ENCODE assay signal across 22 cellular contexts in the genomic region with DNA sequence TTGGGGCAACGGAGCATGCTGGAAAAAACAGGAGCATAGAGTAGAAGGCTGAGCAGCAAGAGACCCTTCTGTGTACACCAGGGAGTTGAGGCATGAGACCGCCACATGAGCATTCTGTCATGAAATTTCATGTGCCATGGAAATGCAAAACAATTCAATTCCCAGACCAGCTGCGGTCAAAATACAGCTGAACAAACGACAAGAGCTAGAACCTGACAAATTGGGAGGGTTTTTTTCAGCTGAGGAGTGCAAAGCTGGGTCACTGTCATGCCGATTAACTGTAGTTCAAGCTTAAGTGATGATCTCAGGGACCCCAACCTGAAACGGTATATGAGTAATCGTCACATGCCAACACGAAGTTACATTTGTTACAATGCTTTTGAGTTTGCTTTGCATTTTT. TPM values are rescaled to one million over a fixed set of nuclear protein-coding genes. Genes with fewer than 3 reads are reported as not detected.
A peak's percentile ranks its signal among the peaks of the same experiment; 100 is the strongest.
DNase-seq lines count a peak whose midpoint lies in the region; ATAC-seq, FAIRE-seq and TF ChIP-seq lines count a peak whose summit lies in the region.
"Had no signal": no experiment of that assay in that cellular context is flagged by ENCODE, and none has a peak within 500 bp of the region (broad histone marks: within the 10 kb centered on the region; RNA-seq: fewer than 3 reads in every experiment).

No MANE protein-coding gene starts in this region.

- no peak overlapping the region for H3K18ac ChIP-seq in H1 (ENCODE audit: extremely low read depth, low read length)

- H3K27me3 ChIP-seq in H1 (replicated peaks in 1 of 4; ENCODE audit: control insufficient read depth in 3 of 4, extremely low read depth in 1 of 4, insufficient read depth in 3 of 4, low read length in 3 of 4), result no peaks in the 10 kb centered on the region
- H3K27me3 ChIP-seq: SJSA1 had no signal

- no peak overlapping the region for H3K4me2 ChIP-seq in H1 (ENCODE audit: insufficient read depth in 1 of 2, low read depth in 2 of 2, low read length in 2 of 2)

- no peaks in the 10 kb centered on the region for H3K79me1 ChIP-seq in H1 (ENCODE audit: low read depth, low read length)

- no peak overlapping the region for H2BK15ac ChIP-seq in H1 (ENCODE audit: low read length)

- CTCF ChIA-PET in H1 (lab: Charles Lee; ENCODE audit: partially characterized antibody), result interaction anchor here (0.8 to 1.8 kb wide), 3 partner anchors 9 to 728 kb away, joined by 3 to 10 read pairs (median 3); no protein-coding TSS in a partner anchor

- no peak; a peak in 1 of 4 replicates for TF ChIP-seq CTCF in H1 (IDR thresholded peaks at IDR 0.05; ENCODE audit: control extremely low read depth in 1 of 3, insufficient read depth in 1 of 3, low read depth in 1 of 3, low read length in 3 of 3)

- ATAC-seq in HG02973 (IDR thresholded peaks at IDR 0.05; ENCODE audit: unreplicated experiment), result no peak
- ATAC-seq in HG02571 (IDR thresholded peaks at IDR 0.05; ENCODE audit: unreplicated experiment), result no peak
- ATAC-seq: Panc1 had no signal

- no peak overlapping the region for H4K5ac ChIP-seq in H1 (ENCODE audit: insufficient read length, low read depth, low read length)

- H2AK5ac ChIP-seq in H1 (ENCODE audit: low read depth, low read length), result no peak overlapping the region

- H3K4me1 ChIP-seq in H1 (replicated peaks in 1 of 4; ENCODE audit: control insufficient read depth in 3 of 4, insufficient read depth in 4 of 4, low read length in 3 of 4), result peaks cover 0 to 9% (median under 1%) of the 10 kb centered on the region in 4 experiments; a peak in 3 of 7 replicates
- H3K4me1 ChIP-seq: HAP-1 had no signal

- WGBS in H1 (ENCODE audit: extremely low coverage in 1 of 2, insufficient coverage in 1 of 2, insufficient read length in 1 of 2, insufficient replicate concordance in 2 of 2, low coverage in 1 of 2, low lambda C conversion rate in 2 of 2, missing lambda C conversion rate in 1 of 2), 2 experiments, result 78% methylated on average over 8 of the region's 8 CpGs; no CpG with 5 or more reads in 1 of the 2 experiments

- no peak overlapping the region for H3K23ac ChIP-seq in H1 (ENCODE audit: insufficient read length)

- DNase-seq in HTR-8/SVneo (ENCODE audit: insufficient read length, low spot score) (no peak), NCI-H2171 (lab: John Stamatoyannopoulos, UW) (peak; percentile 47), H1 (ENCODE audit: low read depth in 1 of 2, low spot score in 2 of 2) (no peak), urothelium cell line (ENCODE audit: low spot score) (no peak), NCI-H748 (lab: John Stamatoyannopoulos, UW; ENCODE audit: unreplicated experiment) (no peak)
- DNase-seq: CD4-positive, alpha-beta T cell; COR-L47; DND-41; MM.1S; NCI-H1092 treated with DMSO at 0.1 percent for 48 hours; NCI-H1436 treated with DMSO at 0.1 percent for 48 hours; NCI-H2029; NCI-H446; NCI-H748 treated with DMSO at 0.1 percent for 48 hours; T-helper 1 cell; T-helper 9 cell had no signal

- H3K4me3 ChIP-seq in H1 (ENCODE audit: extremely low read depth in 1 of 4, insufficient read depth in 2 of 4, low read depth in 3 of 4, low read length in 4 of 4), result no peak overlapping the region
- H3K4me3 ChIP-seq: HAP-1, SJSA1 had no signal

- H2BK5ac ChIP-seq in H1 (ENCODE audit: low read depth, low read length), result no peak overlapping the region

- H2BK12ac ChIP-seq in H1 (ENCODE audit: low read depth, low read length), result no peak overlapping the region

- no peak for TF ChIP-seq EP300 in H1 (IDR thresholded peaks at IDR 0.05; ENCODE audit: borderline replicate concordance in 1 of 2, low read depth in 2 of 2, low read length in 2 of 2)

- H3K27ac ChIP-seq in H1 (ENCODE audit: low read depth, low read length), result no peak overlapping the region
- H3K27ac ChIP-seq: SJSA1 had no signal

- H3K23me2 ChIP-seq in H1 (ENCODE audit: low read depth, low read length), result no peaks in the 10 kb centered on the region

- no peaks in the 10 kb centered on the region for H4K20me1 ChIP-seq in H1 (replicated peaks in 1 of 2; ENCODE audit: control insufficient read depth in 1 of 2, insufficient read depth in 2 of 2, low read length in 2 of 2)

- H3K56ac ChIP-seq in H1 (replicated peaks; ENCODE audit: insufficient read length, low read depth, low read length), result no peak overlapping the region

- no peak overlapping the region for H3K9ac ChIP-seq in H1 (replicated peaks in 1 of 4; ENCODE audit: extremely low read depth in 1 of 4, low read depth in 3 of 4, low read length in 3 of 4)

- FAIRE-seq in HTR-8/SVneo (lab: Jason Lieb, UNC) (peak; percentile 98), H1 (lab: Jason Lieb, UNC) (no peak), urothelium cell line (lab: Jason Lieb, UNC) (peak; percentile 76)
- FAIRE-seq: GM12891 had no signal

- H3K79me2 ChIP-seq in H1 (ENCODE audit: control insufficient read depth in 1 of 2, insufficient read depth in 2 of 2, low read length in 2 of 2), result no peaks in the 10 kb centered on the region

- no peak overlapping the region for H4K91ac ChIP-seq in H1 (replicated peaks; ENCODE audit: insufficient read length, low read length)

- H3K14ac ChIP-seq in H1 (ENCODE audit: insufficient read length), result no peak overlapping the region

- TF ChIP-seq POLR2A in H1 (IDR thresholded peaks at IDR 0.05; ENCODE audit: control extremely low read depth in 1 of 2, low read depth in 2 of 2, low read length in 2 of 2), result no peak

- H2BK120ac ChIP-seq in H1 (replicated peaks; ENCODE audit: low read depth, low read length), result no peak overlapping the region

- no peak overlapping the region; the same call in 1 of the 2 replicates for H2BK20ac ChIP-seq in H1 (ENCODE audit: low read length)

- H3K9me3 ChIP-seq in H1 (ENCODE audit: insufficient read depth in 2 of 2, low read depth in 1 of 2, low read length in 1 of 2), result peaks cover 18% of the 10 kb centered on the region in 2 experiments; a peak in 3 of 4 replicates
- H3K9me3 ChIP-seq: HAP-1 had no signal

- peak overlapping the region; percentile 19; the same call in 1 of the 2 replicates for H2AFZ ChIP-seq in H1 (ENCODE audit: low read length)

- POLR2A ChIA-PET in H1 (lab: Charles Lee; ENCODE audit: partially characterized antibody), result no interaction called here

- TF ChIP-seq RAD21 in H1 (IDR thresholded peaks at IDR 0.05 in 1 of 2, conservative IDR thresholded peaks at IDR 0.05 in 1 of 2; ENCODE audit: low read depth in 2 of 2, low read length in 2 of 2), result no peak

- H3K4ac ChIP-seq in H1 (replicated peaks; ENCODE audit: insufficient read length, low read depth, low read length), result no peak overlapping the region

- no peak overlapping the region for H4K8ac ChIP-seq in H1 (ENCODE audit: extremely low read depth, insufficient read depth, low read length)

- peaks cover 0 to 3% (median 0%) of the 10 kb centered on the region in 4 experiments; a peak in 2 of 8 replicates for H3K36me3 ChIP-seq in H1 (ENCODE audit: control insufficient read depth in 2 of 4, insufficient read depth in 4 of 4, low read length in 3 of 4)
- H3K36me3 ChIP-seq: HAP-1, SJSA1 had no signal

TF ChIP-seq in H1, 55 proteins besides CTCF, POLR2A, EP300 and RAD21:
- TF ChIP-seq RBBP5 (IDR thresholded peaks at IDR 0.05; ENCODE audit: borderline replicate concordance, low read depth, low read length) (no peak), YY1 (IDR thresholded peaks at IDR 0.05; ENCODE audit: low read depth, low read length) (no peak), RNF2 (IDR thresholded peaks at IDR 0.05; ENCODE audit: borderline replicate concordance, low read depth, low read length, missing control alignments, poor library complexity, severe bottlenecking) (no peak), MAFK (IDR thresholded peaks at IDR 0.05; ENCODE audit: low read depth, low read length) (no peak), EGR1 (IDR thresholded peaks at IDR 0.05; ENCODE audit: borderline replicate concordance, low read depth, low read length) (no peak), HDAC2 (IDR thresholded peaks at IDR 0.05; ENCODE audit: borderline replicate concordance in 1 of 2, low read depth in 2 of 2, low read length in 2 of 2) (no peak), BRCA1 (IDR thresholded peaks at IDR 0.05; ENCODE audit: low read depth, low read length) (no peak), SUZ12 (IDR thresholded peaks at IDR 0.05; ENCODE audit: low read length) (no peak), CHD2 (IDR thresholded peaks at IDR 0.05; ENCODE audit: low read length) (no peak), JUN (IDR thresholded peaks at IDR 0.05; ENCODE audit: low read depth, low read length) (no peak), CBX5 (IDR thresholded peaks at IDR 0.05; ENCODE audit: low read depth, low read length) (no peak)
- TF ChIP-seq, protein P1, sequence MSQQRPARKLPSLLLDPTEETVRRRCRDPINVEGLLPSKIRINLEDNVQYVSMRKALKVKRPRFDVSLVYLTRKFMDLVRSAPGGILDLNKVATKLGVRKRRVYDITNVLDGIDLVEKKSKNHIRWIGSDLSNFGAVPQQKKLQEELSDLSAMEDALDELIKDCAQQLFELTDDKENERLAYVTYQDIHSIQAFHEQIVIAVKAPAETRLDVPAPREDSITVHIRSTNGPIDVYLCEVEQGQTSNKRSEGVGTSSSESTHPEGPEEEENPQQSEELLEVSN (IDR thresholded peaks at IDR 0.05), result no peak

RNA-seq across cellular contexts. Expression of a gene that starts 37.1 kb away (rescaled TPM):
- 11.0 and 11.2 TPM in 2 replicates for total RNA-seq in H1 (2021; fragmentation: NEBNext Ultra II Directional; extraction: Animal tissue kit (Norgen Biotek cat#: 25700))
- polyA plus RNA-seq in H1 (2011; rRNA removed), result 18.7 and 27.3 TPM in 2 replicates
- polyA plus RNA-seq in H1 (2011; cell fraction: cytosol; rRNA removed), result 12.9 TPM
- polyA plus RNA-seq in H1 (2011; cell fraction: nucleus; rRNA removed), result 11.5 TPM
- polyA plus RNA-seq in H1 (2012, experiment 1 of 2), result 8.2 to 13.0 TPM (median 9.7 TPM) in 4 replicates
- 2.9 TPM for polyA plus RNA-seq in H1 (2012, experiment 2 of 2)
- 15.9 TPM for polyA plus RNA-seq in H1 (2013, experiment 1 of 2)
- polyA plus RNA-seq in H1 (2013, experiment 2 of 2), result 17.2 TPM
- 3.5 and 7.7 TPM in 2 replicates for polyA minus RNA-seq in H1 (2011; rRNA and poly(A)+ RNA removed)
- polyA minus RNA-seq in H1 (2011; cell fraction: cytosol; rRNA and poly(A)+ RNA removed), result 13.5 TPM
- polyA minus RNA-seq in H1 (2011; cell fraction: nucleus; rRNA and poly(A)+ RNA removed), result 11.6 TPM
- total RNA-seq: SJSA1 had no signal
